17 cellular contexts compared by ENCODE assay signal in genomic region chr16:58331024-58331707, GRCh38. TPM values are rescaled to one million over a fixed set of nuclear protein-coding genes. Genes with fewer than 3 reads are reported as not detected.
DNase-seq lines count a peak whose midpoint lies in the region; ATAC-seq and TF ChIP-seq lines count a peak whose summit lies in the region.
"Had no signal": no experiment of that assay in that cellular context is flagged by ENCODE, and none has a peak within 500 bp of the region (broad histone marks: within the 10 kb centered on the region; RNA-seq: fewer than 3 reads in every experiment).

No MANE protein-coding gene starts in this region.

- WGBS in HUES64 = 58% methylated on average over 10 of the region's 12 CpGs

- TF ChIP-seq CTCF in RWPE2 (IDR thresholded peaks at IDR 0.05; ENCODE audit: poor library complexity, severe bottlenecking) = no peak

- no peaks in the 10 kb centered on the region for H3K9me3 Mint-ChIP-seq in natural killer cell treated with Interleukin-12 subunit alpha and Interleukin-12 subunit beta and Interleukin-15 and Interleukin-18, amount 100 ng/mL, for 72 hours
- H3K9me3 Mint-ChIP-seq: activated CD4-positive, alpha-beta memory T cell treated with anti-CD3 and anti-CD28 coated beads for 36 hours; effector memory CD8-positive, alpha-beta T cell had no signal

- no peak overlapping the region for H3K9ac ChIP-seq in HUES64 (ENCODE audit: low read depth, low read length)

- H3K27me3 Mint-ChIP-seq in natural killer cell treated with Interleukin-12 subunit alpha and Interleukin-12 subunit beta and Interleukin-15 and Interleukin-18, amount 100 ng/mL, for 72 hours = peaks cover 10 to 12% of the 10 kb centered on the region in 2 donors

- no peaks in the 10 kb centered on the region for H3K36me3 Mint-ChIP-seq in natural killer cell treated with Interleukin-12 subunit alpha and Interleukin-12 subunit beta and Interleukin-15 and Interleukin-18, amount 100 ng/mL, for 72 hours
- H3K36me3 Mint-ChIP-seq: activated CD4-positive, alpha-beta memory T cell treated with anti-CD3 and anti-CD28 coated beads for 36 hours had no signal

- H3K27ac Mint-ChIP-seq in natural killer cell treated with Interleukin-12 subunit alpha and Interleukin-12 subunit beta and Interleukin-15 and Interleukin-18, amount 100 ng/mL, for 72 hours = no peak overlapping the region
- H3K27ac Mint-ChIP-seq: activated CD4-positive, alpha-beta memory T cell treated with anti-CD3 and anti-CD28 coated beads for 36 hours; effector memory CD8-positive, alpha-beta T cell had no signal

- H3K27ac ChIP-seq in HUES64 (ENCODE audit: low read depth, low read length) (peak overlapping the region; percentile 49; the same call in 1 of the 2 replicates), RWPE2 (ENCODE audit: poor library complexity, severe bottlenecking) (no peak overlapping the region)
- H3K27ac ChIP-seq: body of pancreas, gastrocnemius medialis, thoracic aorta had no signal

- DNase-seq in Daoy (ENCODE audit: low read depth) = peak; percentile 11
- DNase-seq in RWPE2 (ENCODE audit: low spot score) = no peak
- peak; percentile 65 for DNase-seq in left kidney (ENCODE audit: low read depth, low spot score)
- DNase-seq in natural killer cell treated with Interleukin-12 subunit alpha and Interleukin-12 subunit beta and Interleukin-15 and Interleukin-18, amount 100 ng/mL, for 72 hours (ENCODE audit: low spot score) = no peak
- DNase-seq in GM19240 (ENCODE audit: insufficient read length, low spot score) = no peak
- DNase-seq in stimulated activated CD4-positive, alpha-beta T cell treated with anti-CD3 and anti-CD28 coated beads, Interleukin-2, amount 100 ng/mL, for 48 hours = no peak
- DNase-seq: activated CD4-positive, alpha-beta memory T cell treated with anti-CD3 and anti-CD28 coated beads for 36 hours; activated effector memory CD4-positive, alpha-beta T cell treated with anti-CD3 and anti-CD28 coated beads, Interleukin-2, amount 50 U/mL, for 16 hours; effector memory CD8-positive, alpha-beta T cell; gastrocnemius medialis; nucleus accumbens; OCI-M1; T-helper 2 cell had no signal

- H3K4me3 ChIP-seq in HUES64 (ENCODE audit: low read length) = peak overlapping the region; percentile 25
- H3K4me3 ChIP-seq in RWPE2 (ENCODE audit: severe bottlenecking) = no peak overlapping the region
- H3K4me3 ChIP-seq: body of pancreas, gastrocnemius medialis, thoracic aorta had no signal

- ATAC-seq in RWPE2 (ENCODE audit: low read depth) = peak; percentile 55; the same call in 2 of the 3 replicates
- ATAC-seq in natural killer cell treated with Interleukin-12 subunit alpha and Interleukin-12 subunit beta and Interleukin-15 and Interleukin-18, amount 100 ng/mL, for 72 hours = no peak
- ATAC-seq: body of pancreas; effector memory CD8-positive, alpha-beta T cell; gastrocnemius medialis had no signal

- no peak overlapping the region for H3K4me3 Mint-ChIP-seq in natural killer cell treated with Interleukin-12 subunit alpha and Interleukin-12 subunit beta and Interleukin-15 and Interleukin-18, amount 100 ng/mL, for 72 hours
- H3K4me3 Mint-ChIP-seq: activated CD4-positive, alpha-beta memory T cell treated with anti-CD3 and anti-CD28 coated beads for 36 hours; effector memory CD8-positive, alpha-beta T cell had no signal

- H3K36me3 ChIP-seq in HUES64 (ENCODE audit: insufficient read depth, low read length) (no peaks in the 10 kb centered on the region), RWPE2 (ENCODE audit: low read depth) (no peaks in the 10 kb centered on the region)
- H3K36me3 ChIP-seq: gastrocnemius medialis, thoracic aorta had no signal

- H3K9me3 ChIP-seq in HUES64 (ENCODE audit: insufficient read depth, low read depth, low read length) (no peaks in the 10 kb centered on the region), RWPE2 (ENCODE audit: severe bottlenecking) (no peaks in the 10 kb centered on the region)
- H3K9me3 ChIP-seq: body of pancreas, gastrocnemius medialis, thoracic aorta had no signal

- H3K4me1 Mint-ChIP-seq in natural killer cell treated with Interleukin-12 subunit alpha and Interleukin-12 subunit beta and Interleukin-15 and Interleukin-18, amount 100 ng/mL, for 72 hours (ENCODE audit: low read depth in 2 of 2) = no peaks in the 10 kb centered on the region

- H3K4me1 ChIP-seq in HUES64 (ENCODE audit: insufficient read depth, low read length) (peaks cover 6% of the 10 kb centered on the region; the same call in 1 of the 2 replicates), RWPE2 (ENCODE audit: insufficient read depth, poor library complexity, severe bottlenecking) (no peaks in the 10 kb centered on the region)
- H3K4me1 ChIP-seq: body of pancreas, gastrocnemius medialis had no signal

- H3K27me3 ChIP-seq in HUES64 (ENCODE audit: insufficient read depth, low read length) (no peaks in the 10 kb centered on the region), RWPE2 (ENCODE audit: insufficient read depth, poor library complexity, severe bottlenecking) (no peaks in the 10 kb centered on the region)
- H3K27me3 ChIP-seq: body of pancreas had no signal

RNA-seq across cellular contexts. Expression of gene PRSS54, which starts 36.3 kb away (rescaled TPM):
- not detected in 2 replicates for total RNA-seq in Daoy (2014; rRNA removed; shearing (Covaris generic))
- not detected for polyA plus RNA-seq in HUES64 (2013, experiment 1 of 2)
- polyA plus RNA-seq in HUES64 (2013, experiment 2 of 2) = not detected
- not detected for total RNA-seq in natural killer cell treated with Interleukin-12 subunit alpha and Interleukin-12 subunit beta and Interleukin-15 and Interleukin-18, amount 100 ng/mL, for 72 hours
- total RNA-seq: activated CD4-positive, alpha-beta memory T cell treated with anti-CD3 and anti-CD28 coated beads for 36 hours; body of pancreas; gastrocnemius medialis; lower leg skin; thoracic aorta had no signal

Comparison
In these comparisons a context has a peak if more than half of its experiments do, and no peak if none do; other contexts are left out.
1. DNase-seq: peak in Daoy (single experiment) and left kidney (single experiment); none in RWPE2 (single experiment), natural killer cell treated with Interleukin-12 subunit alpha and Interleukin-12 subunit beta and Interleukin-15 and Interleukin-18, amount 100 ng/mL, for 72 hours (single experiment), GM19240 (single experiment) and stimulated activated CD4-positive, alpha-beta T cell treated with anti-CD3 and anti-CD28 coated beads, Interleukin-2, amount 100 ng/mL, for 48 hours (0 of 2).